8 cellular contexts compared by ENCODE assay signal in genomic region chr7:65006094-65006992, GRCh38. TPM values are rescaled to one million over a fixed set of nuclear protein-coding genes. Genes with fewer than 3 reads are reported as not detected.
DNase-seq lines count a peak whose midpoint lies in the region; ATAC-seq and TF ChIP-seq lines count a peak whose summit lies in the region.

Gene ERV3-1 (minus strand): TSS chr7:65006687. CDS start chr7:64993026, 13,661 bp downstream.

- no peaks in the 10 kb centered on the region for H4K20me1 ChIP-seq in osteoblast (ENCODE audit: insufficient read depth, low read length)

- peak within 1 kb of the TSS; percentile 87 for H3K27ac ChIP-seq in osteoblast (ENCODE audit: low read depth, low read length)
- H3K27ac ChIP-seq in thoracic aorta = peak within 1 kb of the TSS; percentile 84 to 85

- ATAC-seq in SK-N-SH treated with all-trans-retinoic acid at 6 μM for 48 hours (peak; percentile 99), thoracic aorta (ENCODE audit: insufficient number of reproducible peaks, low FRiP score, low read depth) (peak; percentile 97)

- peak within 1 kb of the TSS; percentile 97 for H2AFZ ChIP-seq in osteoblast (ENCODE audit: low read length)

- peaks cover 11% of the 10 kb centered on the region for H3K9me3 Mint-ChIP-seq in HFFc6
- peaks cover 5% of the 10 kb centered on the region for H3K9me3 Mint-ChIP-seq in activated naive CD8-positive, alpha-beta T cell (ENCODE audit: low read depth)
- H3K9me3 Mint-ChIP-seq in glutamatergic neuron (ENCODE audit: unreplicated experiment) = peaks cover 7% of the 10 kb centered on the region

- H3K9me3 ChIP-seq in osteoblast (ENCODE audit: low read depth, low read length) (no peaks in the 10 kb centered on the region), thoracic aorta (no peaks in the 10 kb centered on the region)

- TF ChIP-seq CTCF in HFFc6 (IDR thresholded peaks at IDR 0.05) = no peak
- TF ChIP-seq CTCF in glutamatergic neuron (IDR thresholded peaks at IDR 0.05; ENCODE audit: partially characterized antibody, unreplicated experiment) = no peak
- TF ChIP-seq CTCF in osteoblast (IDR thresholded peaks at IDR 0.05; ENCODE audit: extremely low read depth, low read depth, low read length) = no peak
- no peak for TF ChIP-seq CTCF in thoracic aorta (IDR thresholded peaks at IDR 0.05)

- peaks cover 2% of the 10 kb centered on the region for H3K36me3 ChIP-seq in osteoblast (ENCODE audit: insufficient read depth, low read length)
- H3K36me3 ChIP-seq in thoracic aorta = no peaks in the 10 kb centered on the region

- DNase-seq in GM04504 (ENCODE audit: low read depth) (peak; percentile 87), HFFc6 (peak; percentile 90), NCI-H1092 (lab: John Stamatoyannopoulos, UW) (peak; percentile 98), glutamatergic neuron (peak; percentile 91), osteoblast (ENCODE audit: insufficient read length, low spot score, missing footprints) (peak; percentile 95), thoracic aorta (ENCODE audit: low spot score) (peak; percentile 90)

- H3K4me1 Mint-ChIP-seq in HFFc6 (ENCODE audit: low read depth) (peaks cover 29% of the 10 kb centered on the region), glutamatergic neuron (ENCODE audit: low read depth, unreplicated experiment) (peaks cover 12% of the 10 kb centered on the region)
- H3K4me1 Mint-ChIP-seq in activated naive CD8-positive, alpha-beta T cell (ENCODE audit: low read depth) = peaks cover 35% of the 10 kb centered on the region

- peak within 1 kb of the TSS; percentile 78 for H3K4me2 ChIP-seq in osteoblast (ENCODE audit: insufficient read depth, low read length)

- peaks cover 49% of the 10 kb centered on the region for H3K79me2 ChIP-seq in osteoblast (ENCODE audit: insufficient read depth, low read length)

- H3K27me3 ChIP-seq in osteoblast (ENCODE audit: insufficient read depth, low read length) (no peaks in the 10 kb centered on the region), thoracic aorta (replicated peaks; ENCODE audit: insufficient read depth) (no peaks in the 10 kb centered on the region)

- peak within 1 kb of the TSS; percentile 98 for H3K4me3 Mint-ChIP-seq in HFFc6
- peak within 1 kb of the TSS; percentile 96 for H3K4me3 Mint-ChIP-seq in activated naive CD8-positive, alpha-beta T cell
- H3K4me3 Mint-ChIP-seq in glutamatergic neuron (ENCODE audit: unreplicated experiment) = peak within 1 kb of the TSS; percentile 95

- H3K27ac Mint-ChIP-seq in HFFc6 = peak within 1 kb of the TSS; percentile 98
- H3K27ac Mint-ChIP-seq in activated naive CD8-positive, alpha-beta T cell = peak within 1 kb of the TSS; percentile 90
- H3K27ac Mint-ChIP-seq in glutamatergic neuron (ENCODE audit: unreplicated experiment) = peak within 1 kb of the TSS; percentile 99

- peak within 1 kb of the TSS; percentile 94 for H3K4me3 ChIP-seq in osteoblast (ENCODE audit: insufficient read depth, low read length)
- peak within 1 kb of the TSS; percentile 93 for H3K4me3 ChIP-seq in thoracic aorta

- H3K4me1 ChIP-seq in osteoblast (ENCODE audit: insufficient read depth, low read length) (peaks cover 5% of the 10 kb centered on the region), thoracic aorta (ENCODE audit: control insufficient read depth in 1 of 2, low read depth in 2 of 2) (peaks cover 12 to 31% of the 10 kb centered on the region in 2 donors)

- H3K36me3 Mint-ChIP-seq in HFFc6 (ENCODE audit: low read depth) = peaks cover 31% of the 10 kb centered on the region
- peaks cover 21% of the 10 kb centered on the region for H3K36me3 Mint-ChIP-seq in activated naive CD8-positive, alpha-beta T cell
- H3K36me3 Mint-ChIP-seq in glutamatergic neuron (ENCODE audit: unreplicated experiment) = peaks cover 20% of the 10 kb centered on the region

- H3K27me3 Mint-ChIP-seq in HFFc6 (ENCODE audit: insufficient read depth) (no peaks in the 10 kb centered on the region), glutamatergic neuron (ENCODE audit: unreplicated experiment) (peaks cover 5% of the 10 kb centered on the region)
- H3K27me3 Mint-ChIP-seq in activated naive CD8-positive, alpha-beta T cell = no peaks in the 10 kb centered on the region

TF ChIP-seq in SK-N-SH treated with all-trans-retinoic acid at 6 μM for 48 hours, 23 proteins besides CTCF, POLR2A, EP300 and RAD21:
- TF ChIP-seq PATZ1 (CRISPR knock-in tag; IDR thresholded peaks at IDR 0.05; ENCODE audit: borderline replicate concordance) = no peak
- TF ChIP-seq TOX (CRISPR knock-in tag; IDR thresholded peaks at IDR 0.05; ENCODE audit: borderline replicate concordance) = no peak
- TF ChIP-seq ZC3H10 (CRISPR knock-in tag; IDR thresholded peaks at IDR 0.05) = no peak
- TF ChIP-seq ZFP3 (CRISPR knock-in tag; IDR thresholded peaks at IDR 0.05) = 0 out of 2 replicates have a peak, but pooled peaks have one; percentile 36
TF ChIP-seq in SK-N-SH treated with all-trans-retinoic acid at 6 μM for 48 hours: peak in this region for 1.

RNA-seq across cellular contexts. Expression of gene ERV3-1, which starts in this region (rescaled TPM):
- 1 to 10 TPM; 2.4 to 3.5 (median 3.0) TPM for total RNA-seq in HFFc6 (2021; fragmentation: NEBNext Ultra II Directional; extraction: Animal tissue kit (Norgen Biotek cat#: 25700))
- 70.6 TPM for total RNA-seq in glutamatergic neuron (ENCODE audit: unreplicated experiment)
- total RNA-seq in osteoblast = 18.9 and 24.2 TPM in 2 replicates
- total RNA-seq in thoracic aorta = 10 to 100 TPM; 21.8 to 28.6 TPM

Comparison
In these comparisons a context has a peak if more than half of its experiments do, and no peak if none do; other contexts are left out.
1. Peak in every context shown above with its lines: DNase-seq, ATAC-seq, H3K4me3 ChIP-seq and H3K27ac ChIP-seq.